8 cellular contexts compared by ENCODE assay signal in the genomic region with DNA sequence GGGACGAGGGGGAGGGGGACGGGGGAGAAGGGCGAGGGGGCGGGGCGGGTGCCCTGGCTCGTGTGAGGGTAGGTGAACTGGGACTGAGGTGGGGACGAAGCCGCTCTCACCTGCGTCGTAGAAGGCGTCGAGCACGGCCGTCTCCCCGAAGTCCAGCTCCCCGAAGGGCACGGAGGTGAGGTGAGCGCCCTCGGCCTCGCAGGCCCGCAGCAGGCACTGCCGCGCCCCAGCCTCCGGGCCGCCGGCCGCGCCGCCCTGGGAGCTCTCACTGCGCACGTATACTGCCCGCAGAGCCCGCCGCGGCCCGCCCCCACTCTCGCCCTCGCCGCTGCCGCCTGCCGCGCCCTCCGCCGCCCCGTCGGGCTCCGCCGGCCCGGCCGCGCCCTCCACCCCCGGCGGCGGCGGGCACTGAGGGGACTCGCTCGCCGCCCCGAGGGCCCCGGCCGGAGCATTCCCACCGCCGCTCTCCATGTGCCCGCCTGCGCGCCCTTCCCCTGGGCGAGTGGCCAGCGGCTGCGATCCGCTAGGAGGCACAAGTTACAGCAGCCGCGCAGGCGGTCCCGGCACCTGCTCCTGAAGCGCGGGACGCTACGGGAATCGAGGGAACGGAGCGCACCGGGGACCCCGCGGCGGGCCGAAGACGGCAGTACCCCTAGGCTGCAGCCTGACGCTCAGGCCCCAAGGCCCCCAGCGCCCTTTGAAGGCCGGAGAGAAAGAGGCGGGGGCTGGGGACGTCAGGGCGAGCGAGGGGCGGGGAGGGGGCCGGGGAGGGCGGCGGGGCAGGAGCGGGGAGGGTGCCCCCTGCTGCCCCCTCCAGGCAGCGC. TPM values are rescaled to one million over a fixed set of nuclear protein-coding genes. Genes with fewer than 3 reads are reported as not detected.
DNase-seq lines count a peak whose midpoint lies in the region; ATAC-seq and TF ChIP-seq lines count a peak whose summit lies in the region.

A gene with protein sequence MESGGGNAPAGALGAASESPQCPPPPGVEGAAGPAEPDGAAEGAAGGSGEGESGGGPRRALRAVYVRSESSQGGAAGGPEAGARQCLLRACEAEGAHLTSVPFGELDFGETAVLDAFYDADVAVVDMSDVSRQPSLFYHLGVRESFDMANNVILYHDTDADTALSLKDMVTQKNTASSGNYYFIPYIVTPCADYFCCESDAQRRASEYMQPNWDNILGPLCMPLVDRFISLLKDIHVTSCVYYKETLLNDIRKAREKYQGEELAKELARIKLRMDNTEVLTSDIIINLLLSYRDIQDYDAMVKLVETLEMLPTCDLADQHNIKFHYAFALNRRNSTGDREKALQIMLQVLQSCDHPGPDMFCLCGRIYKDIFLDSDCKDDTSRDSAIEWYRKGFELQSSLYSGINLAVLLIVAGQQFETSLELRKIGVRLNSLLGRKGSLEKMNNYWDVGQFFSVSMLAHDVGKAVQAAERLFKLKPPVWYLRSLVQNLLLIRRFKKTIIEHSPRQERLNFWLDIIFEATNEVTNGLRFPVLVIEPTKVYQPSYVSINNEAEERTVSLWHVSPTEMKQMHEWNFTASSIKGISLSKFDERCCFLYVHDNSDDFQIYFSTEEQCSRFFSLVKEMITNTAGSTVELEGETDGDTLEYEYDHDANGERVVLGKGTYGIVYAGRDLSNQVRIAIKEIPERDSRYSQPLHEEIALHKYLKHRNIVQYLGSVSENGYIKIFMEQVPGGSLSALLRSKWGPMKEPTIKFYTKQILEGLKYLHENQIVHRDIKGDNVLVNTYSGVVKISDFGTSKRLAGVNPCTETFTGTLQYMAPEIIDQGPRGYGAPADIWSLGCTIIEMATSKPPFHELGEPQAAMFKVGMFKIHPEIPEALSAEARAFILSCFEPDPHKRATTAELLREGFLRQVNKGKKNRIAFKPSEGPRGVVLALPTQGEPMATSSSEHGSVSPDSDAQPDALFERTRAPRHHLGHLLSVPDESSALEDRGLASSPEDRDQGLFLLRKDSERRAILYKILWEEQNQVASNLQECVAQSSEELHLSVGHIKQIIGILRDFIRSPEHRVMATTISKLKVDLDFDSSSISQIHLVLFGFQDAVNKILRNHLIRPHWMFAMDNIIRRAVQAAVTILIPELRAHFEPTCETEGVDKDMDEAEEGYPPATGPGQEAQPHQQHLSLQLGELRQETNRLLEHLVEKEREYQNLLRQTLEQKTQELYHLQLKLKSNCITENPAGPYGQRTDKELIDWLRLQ (N-terminal part only) (minus strand): TSS at position 718 of the 824 bp plus-strand sequence. CDS start 247 bp downstream, at position 471.

- intact Hi-C loops in left lung (cut with DNase I) = no loop called here

- WGBS in upper lobe of left lung, 2 donors = 5 to 34% methylated on average over 6 to 30 of the region's 100 CpGs

- TF ChIP-seq EP300 in upper lobe of left lung (IDR thresholded peaks at IDR 0.05) = no peak

- TF ChIP-seq CTCF in left lung (IDR thresholded peaks at IDR 0.05) (no peak), upper lobe of left lung (IDR thresholded peaks at IDR 0.05) (peak in 3 of 6 experiments; percentile 5 to 30 (median 28))

- H3K4me3 ChIP-seq in left lung (peak within 1 kb of the TSS in 1 of 2 donors; percentile 36), upper lobe of left lung (peak within 1 kb of the TSS; percentile 35 to 52 (median 40))

- no peaks in the 10 kb centered on the region for H3K36me3 ChIP-seq in left lung
- no peaks in the 10 kb centered on the region for H3K36me3 ChIP-seq in upper lobe of left lung

- H3K27ac ChIP-seq in left lung = no peak within 1 kb of the TSS
- no peak within 1 kb of the TSS for H3K27ac ChIP-seq in upper lobe of left lung

- H3K9me3 ChIP-seq in left lung (no peaks in the 10 kb centered on the region), upper lobe of left lung (peaks cover 0 to 3% (median 0%) of the 10 kb centered on the region in 4 donors)

- ATAC-seq in left lung = peak; percentile 66
- ATAC-seq in upper lobe of left lung (ENCODE audit: low FRiP score in 2 of 2) = peak in 1 of 2 donors; percentile 26

- no peak for TF ChIP-seq POLR2A in upper lobe of left lung (IDR thresholded peaks at IDR 0.05)

- DNase-seq in stimulated activated CD4-positive, alpha-beta T cell treated with anti-CD3 and anti-CD28 coated beads, Interleukin-15, amount 100 ng/mL, for 24 hours = peak; percentile 37
- DNase-seq in stimulated activated CD4-positive, alpha-beta T cell treated with anti-CD3 and anti-CD28 coated beads, Interleukin-1b, Interleukin-23, amount 100 ng/mL, for 48 hours = no peak
- peak; percentile 30 for DNase-seq in NCI-H460 (ENCODE audit: extremely low read depth, low read depth)
- DNase-seq in astrocyte of the hippocampus (ENCODE audit: low read depth, low spot score) = peak; percentile 48
- peak; percentile 33 to 82 for DNase-seq in left lung
- peak; percentile 42 to 87 for DNase-seq in upper lobe of left lung
- no peak for DNase-seq in cerebellar nuclear complex (lab: John Stamatoyannopoulos, UW)
- DNase-seq in COLO829 (ENCODE audit: low spot score) = no peak

- peaks cover 7 to 27% of the 10 kb centered on the region in 2 donors for H3K27me3 ChIP-seq in left lung
- peaks cover 0 to 4% (median 0%) of the 10 kb centered on the region in 4 donors for H3K27me3 ChIP-seq in upper lobe of left lung

- peaks cover 0 to 8% of the 10 kb centered on the region in 2 donors for H3K4me1 ChIP-seq in left lung
- peaks cover 3 to 13% (median 5%) of the 10 kb centered on the region in 4 donors for H3K4me1 ChIP-seq in upper lobe of left lung

RNA-seq across cellular contexts. Expression of the gene that starts here (rescaled TPM):
- 2.5 and 2.6 TPM in 2 replicates for total RNA-seq in NCI-H460 (2014; rRNA removed; shearing (Covaris generic))
- 3.4 and 4.4 TPM in 2 replicates for polyA plus RNA-seq in NCI-H460 (2014; cell fraction: nucleus; rRNA removed)
- total RNA-seq in left lung = under 1 TPM; 0.24 to 0.41 TPM
- 1 to 10 TPM in 5 of 6 donors, under 1 TPM in 1; 0.44 to 5.2 (median 1.4) TPM for total RNA-seq in upper lobe of left lung

Comparison
In these comparisons a context has a peak if more than half of its experiments do, and no peak if none do; other contexts are left out.
1. DNase-seq: peak in stimulated activated CD4-positive, alpha-beta T cell treated with anti-CD3 and anti-CD28 coated beads, Interleukin-15, amount 100 ng/mL, for 24 hours (single experiment), NCI-H460 (single experiment), astrocyte of the hippocampus (single experiment) and upper lobe of left lung (2 of 2); none in stimulated activated CD4-positive, alpha-beta T cell treated with anti-CD3 and anti-CD28 coated beads, Interleukin-1b, Interleukin-23, amount 100 ng/mL, for 48 hours (single experiment), cerebellar nuclear complex (0 of 2) and COLO829 (single experiment).
2. Peak in DNase-seq and ATAC-seq in left lung; RNA of the gene not detected or under 1 TPM.